Comparison of ENCODE assay signal across 1 cellular context in the genomic region with DNA sequence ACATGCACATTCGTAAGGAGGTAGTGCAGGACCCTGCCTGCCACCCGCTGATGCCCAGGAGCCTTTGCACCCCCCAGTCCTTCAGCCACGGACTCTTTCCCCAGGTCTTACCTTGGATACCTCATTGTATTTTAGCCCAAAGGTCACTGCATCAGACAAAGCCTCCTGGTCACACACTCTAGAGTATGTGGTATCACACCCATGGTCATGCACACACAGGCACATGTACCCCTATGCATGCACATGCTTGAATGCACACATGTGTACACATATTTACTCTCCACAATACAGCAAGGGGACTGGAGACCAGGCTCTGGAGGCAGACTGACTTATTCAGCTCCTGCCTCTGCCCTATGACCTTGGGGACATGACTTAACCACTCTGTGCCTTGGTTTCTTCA.
TF ChIP-seq lines count a peak whose summit lies in the region.

No MANE protein-coding gene starts in this region.

TF ChIP-seq in HepG2, 621 proteins besides CTCF, POLR2A, EP300 and RAD21:
- TF ChIP-seq, protein P1, sequence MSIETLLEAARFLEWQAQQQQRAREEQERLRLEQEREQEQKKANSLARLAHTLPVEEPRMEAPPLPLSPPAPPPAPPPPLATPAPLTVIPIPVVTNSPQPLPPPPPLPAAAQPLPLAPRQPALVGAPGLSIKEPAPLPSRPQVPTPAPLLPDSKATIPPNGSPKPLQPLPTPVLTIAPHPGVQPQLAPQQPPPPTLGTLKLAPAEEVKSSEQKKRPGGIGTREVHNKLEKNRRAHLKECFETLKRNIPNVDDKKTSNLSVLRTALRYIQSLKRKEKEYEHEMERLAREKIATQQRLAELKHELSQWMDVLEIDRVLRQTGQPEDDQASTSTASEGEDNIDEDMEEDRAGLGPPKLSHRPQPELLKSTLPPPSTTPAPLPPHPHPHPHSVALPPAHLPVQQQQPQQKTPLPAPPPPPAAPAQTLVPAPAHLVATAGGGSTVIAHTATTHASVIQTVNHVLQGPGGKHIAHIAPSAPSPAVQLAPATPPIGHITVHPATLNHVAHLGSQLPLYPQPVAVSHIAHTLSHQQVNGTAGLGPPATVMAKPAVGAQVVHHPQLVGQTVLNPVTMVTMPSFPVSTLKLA (IDR thresholded peaks at IDR 0.05): peak; percentile 87
- no peak for TF ChIP-seq TRIM24 (CRISPR knock-in tag; IDR thresholded peaks at IDR 0.05)
